17 cellular contexts compared by ENCODE assay signal in the genomic region with DNA sequence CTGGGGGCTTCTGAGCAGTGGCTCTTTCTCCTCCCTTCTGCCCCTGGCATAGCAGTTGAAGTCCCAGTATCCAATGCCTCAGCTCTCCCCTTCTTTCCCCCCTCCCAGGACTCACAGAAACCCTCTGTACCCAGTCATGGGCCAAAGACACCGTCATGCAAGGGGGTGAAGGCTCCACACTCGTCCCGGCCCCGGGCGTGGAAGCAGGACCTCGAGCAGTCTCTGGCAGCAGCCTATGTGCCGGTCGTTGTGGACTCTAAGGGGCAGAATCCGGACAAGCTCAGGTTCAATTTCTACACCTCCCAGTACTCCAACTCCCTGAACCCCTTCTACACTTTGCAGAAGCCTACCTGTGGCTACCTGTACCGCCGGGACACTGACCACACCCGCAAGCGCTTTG. TPM values are rescaled to one million over a fixed set of nuclear protein-coding genes. Genes with fewer than 3 reads are reported as not detected.
DNase-seq lines count a peak whose midpoint lies in the region; ATAC-seq and TF ChIP-seq lines count a peak whose summit lies in the region.
"Had no signal": no experiment of that assay in that cellular context is flagged by ENCODE, and none has a peak within 500 bp of the region (broad histone marks: within the 10 kb centered on the region; RNA-seq: fewer than 3 reads in every experiment).

No MANE protein-coding gene starts in this region.

- H3K14ac ChIP-seq in IMR-90 (replicated peaks; ENCODE audit: low read depth, low read length) (no peak overlapping the region), mesenchymal stem cell (ENCODE audit: low read length in 2 of 2) (no peak overlapping the region)

- no peak overlapping the region for H3K4me3 ChIP-seq in DOHH2 (ENCODE audit: low read length)
- no peak overlapping the region for H3K4me3 ChIP-seq in IMR-90 (ENCODE audit: insufficient read depth, low read depth, low read length)
- no peak overlapping the region for H3K4me3 ChIP-seq in mesenchymal stem cell (ENCODE audit: insufficient read depth in 1 of 2, low read depth in 1 of 2, low read length in 2 of 2)
- H3K4me3 ChIP-seq in thyroid gland (replicated peaks in 1 of 3): no peak overlapping the region
- H3K4me3 ChIP-seq in MG63: no peak overlapping the region
- H3K4me3 ChIP-seq in ovary: no peak overlapping the region
- H3K4me3 ChIP-seq: GM12878, GM23248 had no signal

- H3K9me1 ChIP-seq in IMR-90 (ENCODE audit: insufficient read depth, low read length): no peaks in the 10 kb centered on the region

- DNase-seq in IMR-90 (no peak), mesenchymal stem cell (no peak), thyroid gland (peak; percentile 50 to 56), MG63 (no peak), ovary (no peak)
- no peak for DNase-seq in activated CD4-positive, alpha-beta T cell treated with anti-CD3 and anti-CD28 coated beads, Interleukin-2, amount 50 U/mL, for 1 hour
- DNase-seq: ACHN; BE2C; CD4-positive, alpha-beta memory T cell; DMS153; DMS79; GF-D8; GM23248 had no signal

- peak overlapping the region; percentile 1; the same call in 1 of the 2 replicates for H2BK20ac ChIP-seq in IMR-90 (ENCODE audit: low read depth, low read length)

- no TSS peak for BruUV-seq in IMR-90 (replicated peaks; lab: Mats Ljungman, UMichigan)

- 79% methylated on average over 6 of the region's 13 CpGs; no CpG with 5 or more reads in 1 of the 2 experiments for WGBS in IMR-90 (ENCODE audit: extremely low coverage in 2 of 2, insufficient read length in 1 of 2), 2 experiments
- 94% methylated on average over 13 of the region's 13 CpGs for WGBS in mesenchymal stem cell
- WGBS in thyroid gland, 2 donors: 62 to 75% methylated on average over 13 of the region's 13 CpGs
- 84 to 90% (median 87%) methylated on average over 13 of the region's 13 CpGs for WGBS in ovary, 3 donors

- H4K5ac ChIP-seq in IMR-90 (ENCODE audit: low read depth, low read length): no peak overlapping the region

- H3K36me3 ChIP-seq in DOHH2 (ENCODE audit: control insufficient read depth, low read length): no peaks in the 10 kb centered on the region
- no peaks in the 10 kb centered on the region for H3K36me3 ChIP-seq in IMR-90 (ENCODE audit: control insufficient read depth, insufficient read depth, low read length)
- H3K36me3 ChIP-seq in mesenchymal stem cell (ENCODE audit: control insufficient read depth in 1 of 2, insufficient read depth in 2 of 2, low read depth in 1 of 2, low read length in 2 of 2): no peaks in the 10 kb centered on the region
- no peaks in the 10 kb centered on the region for H3K36me3 ChIP-seq in thyroid gland
- no peaks in the 10 kb centered on the region for H3K36me3 ChIP-seq in MG63
- no peaks in the 10 kb centered on the region for H3K36me3 ChIP-seq in ovary
- H3K36me3 ChIP-seq: BE2C had no signal

- intact Hi-C loops in IMR-90 (cut with micrococcal nuclease): loop anchor here (10.0 kb wide), 1 partner anchor 378 kb away; a partner anchor contains a TSS
- intact Hi-C loops in thyroid gland (cut with DNase I): loop anchor here (5.0 to 10.0 kb wide), 2 partner anchors 58 to 86 kb away; no protein-coding TSS in a partner anchor
- intact Hi-C loops in ovary (cut with DNase I): loop anchor here in 2 of 4 donors (10.0 kb wide), 1 partner anchor 88 kb away; no protein-coding TSS in a partner anchor

- H2BK120ac ChIP-seq in IMR-90 (ENCODE audit: low read depth, low read length) (no peak overlapping the region), mesenchymal stem cell (ENCODE audit: low read depth, low read length) (no peak overlapping the region)

- H3K79me2 ChIP-seq in DOHH2 (ENCODE audit: control insufficient read depth, low read length): no peaks in the 10 kb centered on the region

- H3K9ac ChIP-seq in IMR-90 (ENCODE audit: low read depth, low read length) (no peak overlapping the region), mesenchymal stem cell (ENCODE audit: low read length) (no peak overlapping the region)
- H3K9ac ChIP-seq: GM23248, KMS-11 had no signal

- no peak overlapping the region for H3K18ac ChIP-seq in IMR-90 (ENCODE audit: low read depth, low read length)
- H3K18ac ChIP-seq in mesenchymal stem cell (ENCODE audit: low read depth in 1 of 2, low read length in 2 of 2): no peak overlapping the region

- H4K8ac ChIP-seq in IMR-90 (ENCODE audit: low read depth in 2 of 2, low read length in 2 of 2): no peak overlapping the region
- H4K8ac ChIP-seq in mesenchymal stem cell (ENCODE audit: low read length): no peak overlapping the region

- in situ Hi-C loops in IMR-90 (cut with MboI; ENCODE audit: low sequenced_read_pairs): no loop called here

- H3K27ac ChIP-seq in DOHH2 (ENCODE audit: low read depth, low read length) (no peak overlapping the region), IMR-90 (ENCODE audit: insufficient read depth, low read length) (no peak overlapping the region), mesenchymal stem cell (ENCODE audit: low read length, poor library complexity, severe bottlenecking) (no peak overlapping the region), thyroid gland (peak overlapping the region; percentile 41 to 66 (median 48)), ovary (no peak overlapping the region)
- H3K27ac ChIP-seq: GM23248, KMS-11 had no signal

- TF ChIP-seq EP300 in ovary (IDR thresholded peaks at IDR 0.05): no peak

- no peaks in the 10 kb centered on the region for H3F3A ChIP-seq in DOHH2 (ENCODE audit: control insufficient read depth, insufficient read depth)

- H2BK12ac ChIP-seq in mesenchymal stem cell (ENCODE audit: low read length in 2 of 2): peak overlapping the region in 1 of 2 experiments; percentile 33

- H3K9me2 ChIP-seq in DOHH2 (replicated peaks; ENCODE audit: control insufficient read depth, low read length): no peaks in the 10 kb centered on the region

- no peak overlapping the region for H2BK15ac ChIP-seq in IMR-90 (ENCODE audit: low read depth, low read length)
- no peak overlapping the region for H2BK15ac ChIP-seq in mesenchymal stem cell (ENCODE audit: low read depth, poor library complexity, severe bottlenecking)

- H3K9me3 ChIP-seq in DOHH2 (ENCODE audit: control insufficient read depth, insufficient read depth, low read length) (no peaks in the 10 kb centered on the region), IMR-90 (ENCODE audit: control insufficient read depth, insufficient read depth, low read length) (no peaks in the 10 kb centered on the region), mesenchymal stem cell (ENCODE audit: control insufficient read depth, low read length) (no peaks in the 10 kb centered on the region), thyroid gland (no peaks in the 10 kb centered on the region), MG63 (no peaks in the 10 kb centered on the region), ovary (no peaks in the 10 kb centered on the region)
- H3K9me3 ChIP-seq: BE2C had no signal

- H2BK5ac ChIP-seq in IMR-90 (ENCODE audit: low read depth, low read length, poor library complexity, severe bottlenecking): no peak overlapping the region
- H2BK5ac ChIP-seq in mesenchymal stem cell (ENCODE audit: low read depth, low read length, poor library complexity, severe bottlenecking): no peak overlapping the region

- no peak for TF ChIP-seq RAD21 in IMR-90 (IDR thresholded peaks at IDR 0.05; ENCODE audit: low read length)

- H3K23ac ChIP-seq in IMR-90 (ENCODE audit: low read depth, low read length): no peak overlapping the region
- no peak overlapping the region for H3K23ac ChIP-seq in mesenchymal stem cell (ENCODE audit: low read length in 2 of 2)

- no peak overlapping the region for H3K56ac ChIP-seq in IMR-90 (ENCODE audit: extremely low read depth, insufficient read depth, low read length)

- POLR2A ChIA-PET in IMR-90 (lab: Charles Lee; ENCODE audit: unreplicated experiment): no interaction called here

- H3K4me1 ChIP-seq in DOHH2 (ENCODE audit: control insufficient read depth, low read length) (peaks cover 18% of the 10 kb centered on the region), IMR-90 (ENCODE audit: control insufficient read depth, insufficient read depth, low read length) (peaks cover 12% of the 10 kb centered on the region), mesenchymal stem cell (ENCODE audit: control insufficient read depth, insufficient read depth, low read depth, low read length) (peaks cover 20% of the 10 kb centered on the region), thyroid gland (peaks cover 10 to 40% of the 10 kb centered on the region in 2 donors), ovary (ENCODE audit: insufficient read depth) (no peaks in the 10 kb centered on the region)

- H2AK9ac ChIP-seq in IMR-90 (replicated peaks; ENCODE audit: low read depth, low read length, poor library complexity): peak overlapping the region; percentile 42

- CTCF ChIA-PET in IMR-90 (lab: Yijun Ruan, JAX): interaction anchor here (1.1 kb wide), 1 partner anchor 51 kb away, joined by 6 read pairs; no protein-coding TSS in a partner anchor

- H3K4ac ChIP-seq in IMR-90 (ENCODE audit: low read depth, low read length): no peak overlapping the region; the same call in 1 of the 2 replicates
- H3K4ac ChIP-seq in mesenchymal stem cell (ENCODE audit: low read depth in 1 of 2, low read length in 2 of 2): peak overlapping the region; percentile 20 to 47

- H3K79me1 ChIP-seq in IMR-90 (ENCODE audit: low read depth in 1 of 2, low read length in 2 of 2): no peaks in the 10 kb centered on the region
- no peaks in the 10 kb centered on the region for H3K79me1 ChIP-seq in mesenchymal stem cell (replicated peaks; ENCODE audit: low read length, poor library complexity, severe bottlenecking)

- ATAC-seq in IMR-90 (ENCODE audit: low read depth): no peak
- ATAC-seq: GM12878 had no signal

- no peak overlapping the region for H4K91ac ChIP-seq in IMR-90 (ENCODE audit: insufficient read depth, low read depth, low read length)
- peak overlapping the region; percentile 52 for H4K91ac ChIP-seq in mesenchymal stem cell (ENCODE audit: low read length)

- H2AFZ ChIP-seq in IMR-90 (replicated peaks; ENCODE audit: low read length, poor library complexity) (no peak overlapping the region), mesenchymal stem cell (ENCODE audit: low read depth, low read length) (no peak overlapping the region)
- H2AFZ ChIP-seq: GM23248 had no signal

- H2AK5ac ChIP-seq in IMR-90 (ENCODE audit: low read depth, low read length): no peak overlapping the region
- H2AK5ac ChIP-seq in mesenchymal stem cell (ENCODE audit: low read length, severe bottlenecking): no peak overlapping the region

- H4K20me1 ChIP-seq in DOHH2 (ENCODE audit: control insufficient read depth, insufficient read depth, low read depth, low read length) (no peaks in the 10 kb centered on the region), IMR-90 (ENCODE audit: insufficient read depth, low read length) (no peaks in the 10 kb centered on the region)

- TF ChIP-seq CTCF in DOHH2 (IDR thresholded peaks at IDR 0.05; ENCODE audit: low read depth, low read length, poor library complexity, severe bottlenecking): no peak
- TF ChIP-seq CTCF in IMR-90 (conservative IDR thresholded peaks at IDR 0.05; ENCODE audit: low read depth, low read length): no peak
- no peak for TF ChIP-seq CTCF in thyroid gland (IDR thresholded peaks at IDR 0.05)
- no peak for TF ChIP-seq CTCF in ovary (IDR thresholded peaks at IDR 0.05)

- peaks cover 11% of the 10 kb centered on the region for H3K27me3 ChIP-seq in DOHH2 (ENCODE audit: control insufficient read depth, low read length)
- H3K27me3 ChIP-seq in IMR-90 (ENCODE audit: control insufficient read depth, insufficient read depth, low read length): peaks cover 7% of the 10 kb centered on the region
- H3K27me3 ChIP-seq in mesenchymal stem cell (ENCODE audit: control insufficient read depth in 1 of 2, insufficient read depth in 1 of 2, low read length in 2 of 2): peaks cover 0 to 5% of the 10 kb centered on the region in 2 experiments
- H3K27me3 ChIP-seq in thyroid gland: no peaks in the 10 kb centered on the region
- H3K27me3 ChIP-seq in MG63: no peaks in the 10 kb centered on the region
- H3K27me3 ChIP-seq in ovary: no peaks in the 10 kb centered on the region
- H3K27me3 ChIP-seq: BE2C had no signal

- TF ChIP-seq POLR2A in IMR-90 (IDR thresholded peaks at IDR 0.05; ENCODE audit: low read depth, low read length): no peak
- no peak for TF ChIP-seq POLR2A in thyroid gland (IDR thresholded peaks at IDR 0.05)
- no peak for TF ChIP-seq POLR2A in ovary (IDR thresholded peaks at IDR 0.05)

- H3K4me2 ChIP-seq in DOHH2 (ENCODE audit: low read length): peak overlapping the region; percentile 16
- H3K4me2 ChIP-seq in IMR-90 (ENCODE audit: low read depth, low read length): no peak overlapping the region
- no peak overlapping the region for H3K4me2 ChIP-seq in mesenchymal stem cell (ENCODE audit: low read length, poor library complexity, severe bottlenecking)
- H3K4me2 ChIP-seq: KMS-11 had no signal

- dilution Hi-C loops in IMR-90 (cut with HindIII; ENCODE audit: low sequenced_read_pairs, unreplicated experiment): no loop called here

RNA-seq across cellular contexts. Expression of a gene that starts 10.4 kb away (rescaled TPM):
- total RNA-seq in IMR-90 (2012; rRNA removed): under 0.01 and 0.18 TPM in 2 replicates
- polyA plus RNA-seq in IMR-90 (2012; rRNA removed): 0.32 and 0.34 TPM in 2 replicates
- 0.50 and 0.60 TPM in 2 replicates for polyA plus RNA-seq in IMR-90 (2012; cell fraction: cytosol; rRNA removed)
- 0.12 and 0.18 TPM in 2 replicates for polyA plus RNA-seq in IMR-90 (2012; cell fraction: nucleus; rRNA removed; ENCODE audit: low replicate concordance)
- polyA plus RNA-seq in mesenchymal stem cell (2013, experiment 1 of 2): 0.19 TPM
- 0.05 TPM for polyA plus RNA-seq in mesenchymal stem cell (2013, experiment 2 of 2)
- not detected for total RNA-seq in thyroid gland
- not detected in 2 replicates for total RNA-seq in MG63 (2014; rRNA removed; shearing (Covaris generic); ENCODE audit: low replicate concordance)
- not detected for total RNA-seq in ovary
- polyA plus RNA-seq in ovary: under 1 TPM in 1 of 2 donors, not detected in 1; 0.06 TPM
- total RNA-seq: CD4-positive, alpha-beta memory T cell; GM12878; GM23248 had no signal
- polyA plus RNA-seq: CD14-positive monocyte; CD4-positive, alpha-beta memory T cell; GM12878; GM23248 had no signal

RNA-seq across cellular contexts. Expression of a gene that starts 20.4 kb away (rescaled TPM):
- total RNA-seq in IMR-90 (2012; rRNA removed) (0.72 and 1.1 TPM in 2 replicates), thyroid gland (10 to 100 TPM; 14.8 to 34.3 (median 30.6) TPM), ovary (10 to 100 TPM in 1 of 7 donors, 1 to 10 TPM in 3, under 1 TPM in 3; 0.05 to 14.1 (median 1.1) TPM)
- polyA plus RNA-seq in IMR-90 (2012; rRNA removed) (1.7 and 1.8 TPM in 2 replicates), ovary (1 to 10 TPM in 1 of 2 donors, under 1 TPM in 1; 0.34 to 3.0 TPM)
- 1.6 and 1.7 TPM in 2 replicates for polyA plus RNA-seq in IMR-90 (2012; cell fraction: cytosol; rRNA removed)
- polyA plus RNA-seq in IMR-90 (2012; cell fraction: nucleus; rRNA removed; ENCODE audit: low replicate concordance): 3.0 and 3.3 TPM in 2 replicates
- 2.1 TPM for polyA plus RNA-seq in mesenchymal stem cell (2013, experiment 1 of 2)
- 2.2 TPM for polyA plus RNA-seq in mesenchymal stem cell (2013, experiment 2 of 2)
- total RNA-seq in MG63 (2014; rRNA removed; shearing (Covaris generic); ENCODE audit: low replicate concordance): 0.07 and 0.17 TPM in 2 replicates
- total RNA-seq: CD4-positive, alpha-beta memory T cell had no signal
- polyA plus RNA-seq: CD14-positive monocyte; CD4-positive, alpha-beta memory T cell had no signal

RNA-seq across cellular contexts. Expression of a gene that starts 31.9 kb away (rescaled TPM):
- total RNA-seq in IMR-90 (2012; rRNA removed) (under 0.01 and 0.18 TPM in 2 replicates), thyroid gland (1 to 10 TPM in 1 of 4 donors, under 1 TPM in 2, not detected in 1; 0.56 to 1.6 (median 0.73) TPM), ovary (1 to 10 TPM in 5 of 7 donors, under 1 TPM in 1, not detected in 1; 0.34 to 2.9 (median 1.5) TPM)
- polyA plus RNA-seq in IMR-90 (2012; rRNA removed) (0.60 and 1.0 TPM in 2 replicates), ovary (1 to 10 TPM in 1 of 2 donors, under 1 TPM in 1; 0.40 to 1.3 TPM)
- polyA plus RNA-seq in IMR-90 (2012; cell fraction: cytosol; rRNA removed): 0.21 and 0.42 TPM in 2 replicates
- 0.94 and 1.4 TPM in 2 replicates for polyA plus RNA-seq in IMR-90 (2012; cell fraction: nucleus; rRNA removed; ENCODE audit: low replicate concordance)
- polyA plus RNA-seq in mesenchymal stem cell (2013, experiment 1 of 2): 0.32 TPM
- polyA plus RNA-seq in mesenchymal stem cell (2013, experiment 2 of 2): 0.29 TPM
- not detected in 2 replicates for total RNA-seq in MG63 (2014; rRNA removed; shearing (Covaris generic); ENCODE audit: low replicate concordance)
- polyA plus RNA-seq: GM23248 had no signal

RNA-seq across cellular contexts. Expression of a gene that starts 54.8 kb away (rescaled TPM):
- total RNA-seq in IMR-90 (2012; rRNA removed): 47.0 and 71.1 TPM in 2 replicates
- polyA plus RNA-seq in IMR-90 (2012; rRNA removed): 24.0 and 28.5 TPM in 2 replicates
- polyA plus RNA-seq in IMR-90 (2012; cell fraction: cytosol; rRNA removed): 8.0 and 10.3 TPM in 2 replicates
- 1.8 and 8.3 TPM in 2 replicates for polyA plus RNA-seq in IMR-90 (2012; cell fraction: nucleus; rRNA removed; ENCODE audit: low replicate concordance)
- 39.7 TPM for polyA plus RNA-seq in mesenchymal stem cell (2013, experiment 1 of 2)
- 41.1 TPM for polyA plus RNA-seq in mesenchymal stem cell (2013, experiment 2 of 2)
- total RNA-seq in thyroid gland: 10 to 100 TPM; 35.2 to 42.5 (median 36.9) TPM
- 61.9 and 65.5 TPM in 2 replicates for total RNA-seq in MG63 (2014; rRNA removed; shearing (Covaris generic); ENCODE audit: low replicate concordance)
- 10 to 100 TPM; 14.9 to 30.5 (median 24.6) TPM for total RNA-seq in ovary
- polyA plus RNA-seq in ovary: 10 to 100 TPM; 19.4 to 37.3 TPM

Comparison
In these comparisons a context has a peak if more than half of its experiments do, and no peak if none do; other contexts are left out.
1. H3K27ac ChIP-seq: peak in thyroid gland (3 of 3); none in DOHH2 (single experiment), IMR-90 (single experiment), mesenchymal stem cell (single experiment) and ovary (0 of 2).
2. DNase-seq: peak in thyroid gland (2 of 2); none in IMR-90 (single experiment), mesenchymal stem cell (single experiment), MG63 (single experiment), ovary (0 of 5) and activated CD4-positive, alpha-beta T cell treated with anti-CD3 and anti-CD28 coated beads, Interleukin-2, amount 50 U/mL, for 1 hour (single experiment).